In the genomic region with DNA sequence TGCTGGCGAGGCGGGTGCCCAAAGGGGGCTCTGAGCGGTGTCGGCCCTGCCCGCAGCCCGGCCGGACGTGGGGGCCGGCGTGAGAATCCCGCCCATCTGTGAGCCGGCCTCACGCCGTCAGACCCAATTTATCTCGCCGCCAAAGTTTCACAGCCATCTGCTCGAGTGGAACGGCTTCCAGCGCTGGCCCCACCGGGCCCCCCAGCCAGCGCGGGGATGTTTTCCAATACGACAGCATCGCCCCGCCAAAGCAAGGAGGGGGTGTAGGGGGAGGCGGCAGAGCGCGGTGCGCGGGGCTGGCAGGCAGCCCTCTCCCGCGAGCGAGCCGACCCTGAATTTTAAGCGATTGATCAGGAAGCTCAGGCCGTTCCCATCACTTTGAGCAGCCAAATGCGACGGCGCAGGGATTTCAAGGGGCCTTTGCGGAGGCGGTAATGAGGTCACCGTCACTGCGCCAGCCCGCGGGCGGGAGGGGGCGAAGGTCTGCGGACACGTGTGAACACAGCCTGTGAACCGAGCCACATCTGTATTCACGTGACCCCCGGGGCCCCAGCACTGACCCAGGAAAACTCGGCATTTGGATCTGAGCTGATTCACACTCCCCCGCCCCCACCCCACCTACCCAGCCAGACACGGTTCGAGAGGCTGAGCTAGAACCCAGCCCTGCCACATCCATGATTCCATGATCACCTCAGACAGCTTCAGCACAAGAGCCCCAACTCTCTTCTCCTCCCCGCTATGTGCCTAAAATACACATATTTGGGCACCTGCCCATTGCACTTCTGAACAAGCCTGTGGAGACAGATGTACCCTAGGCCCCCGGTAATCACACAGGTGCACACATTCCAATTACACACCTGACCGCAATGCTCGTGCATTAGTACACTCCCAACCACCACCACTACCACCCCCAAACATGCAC, we compare ENCODE assay signal across 9 cellular contexts. TPM values are rescaled to one million over a fixed set of nuclear protein-coding genes. Genes with fewer than 3 reads are reported as not detected.
DNase-seq lines count a peak whose midpoint lies in the region; ATAC-seq, FAIRE-seq and TF ChIP-seq lines count a peak whose summit lies in the region.
"Had no signal": no experiment of that assay in that cellular context is flagged by ENCODE, and none has a peak within 500 bp of the region (broad histone marks: within the 10 kb centered on the region; RNA-seq: fewer than 3 reads in every experiment).

No MANE protein-coding gene starts in this region.

- H3K27me3 ChIP-seq in body of pancreas = peaks cover 0 to 10% of the 10 kb centered on the region in 2 donors
- H3K27me3 ChIP-seq in keratinocyte (ENCODE audit: control insufficient read depth, extremely low read depth, insufficient read depth, low read length) = peaks cover 67% of the 10 kb centered on the region
- H3K27me3 ChIP-seq in spleen (replicated peaks in 1 of 7) = peaks cover 0 to 54% (median 24%) of the 10 kb centered on the region in 7 donors

- H4K20me1 ChIP-seq in keratinocyte (ENCODE audit: control insufficient read depth, extremely low read depth, insufficient read depth, low read length) = no peaks in the 10 kb centered on the region

- intact Hi-C loops in body of pancreas (cut with DNase I) (no loop called here), spleen (cut with DNase I; ENCODE audit: low total_unique reads) (no loop called here)

- dilution Hi-C loops in keratinocyte (cut with MboI; ENCODE audit: extremely low pct_ligation_motif_present, low sequenced_read_pairs) = no loop called here

- H3K36me3 ChIP-seq in body of pancreas (replicated peaks in 1 of 2; ENCODE audit: insufficient read depth in 1 of 2, low read depth in 2 of 2) (no peaks in the 10 kb centered on the region), keratinocyte (ENCODE audit: control insufficient read depth in 2 of 2, extremely low read depth in 1 of 2, insufficient read depth in 2 of 2, low read length in 2 of 2) (no peaks in the 10 kb centered on the region), spleen (no peaks in the 10 kb centered on the region)

- WGBS in body of pancreas, 2 donors = 3 to 27% methylated on average over 10 to 60 of the region's 60 CpGs
- WGBS in spleen, 5 donors = 2 to 5% (median 3%) methylated on average over 32 to 60 of the region's 60 CpGs

- CTCF ChIA-PET in GM10248 (lab: Yijun Ruan, JAX) = interaction anchor here (0.7 to 12.8 kb wide), 6 partner anchors 8 to 39 kb away, joined by 3 to 150 read pairs (median 3); no protein-coding TSS in a partner anchor

- DNase-seq in GM10248 (ENCODE audit: extremely low spot score) (peak; percentile 60), body of pancreas (peak; percentile 49 to 65 (median 60)), keratinocyte (ENCODE audit: low read depth, low spot score) (no peak), spleen (peak; percentile 86), LoVo (ENCODE audit: low spot score) (no peak)

- H2AFZ ChIP-seq in keratinocyte (ENCODE audit: control insufficient read depth, low read length) = no peak overlapping the region

- no peak for TF ChIP-seq CTCF in GM10248 (IDR thresholded peaks at IDR 0.05; ENCODE audit: control extremely low read depth, extremely low read depth, low read depth, missing control alignments)
- no peak for TF ChIP-seq CTCF in body of pancreas (IDR thresholded peaks at IDR 0.05)
- TF ChIP-seq CTCF in keratinocyte (optimal IDR thresholded peaks at IDR 0.05 in 1 of 3, IDR thresholded peaks at IDR 0.05 in 1 of 3, conservative IDR thresholded peaks at IDR 0.05 in 1 of 3; ENCODE audit: extremely low read depth in 1 of 3, insufficient read depth in 2 of 3, low read length in 3 of 3) = no peak
- no peak for TF ChIP-seq CTCF in spleen (IDR thresholded peaks at IDR 0.05 in 8 of 11, conservative IDR thresholded peaks at IDR 0.05 in 3 of 11)

- ATAC-seq in HG02763 (IDR thresholded peaks at IDR 0.05; ENCODE audit: unreplicated experiment) = peak; percentile 12
- peak; percentile 2; the same call in 1 of the 3 replicates for ATAC-seq in SK-N-SH treated with all-trans-retinoic acid at 6 μM for 48 hours
- peak; percentile 38 for ATAC-seq in body of pancreas
- no peak for ATAC-seq in GM21576 (IDR thresholded peaks at IDR 0.05; ENCODE audit: unreplicated experiment)

- H3K4me3 ChIP-seq in body of pancreas (no peak overlapping the region), keratinocyte (ENCODE audit: control insufficient read depth in 2 of 3, extremely low read depth in 1 of 3, insufficient read depth in 2 of 3, low read depth in 1 of 3, low read length in 3 of 3) (peak overlapping the region in 2 of 3 experiments; percentile 7 to 26), spleen (peak overlapping the region; percentile 6 to 71 (median 43))

- no peak for FAIRE-seq in keratinocyte (lab: Jason Lieb, UNC)

- H3K4me1 ChIP-seq in body of pancreas (peaks cover 31% of the 10 kb centered on the region), keratinocyte (ENCODE audit: control insufficient read depth, extremely low read depth, insufficient read depth, low read length) (peaks cover 17% of the 10 kb centered on the region), spleen (peaks cover 17 to 55% (median 38%) of the 10 kb centered on the region in 6 donors)

- H3K9me3 ChIP-seq in body of pancreas (no peaks in the 10 kb centered on the region), keratinocyte (ENCODE audit: control insufficient read depth, low read depth, low read length) (no peaks in the 10 kb centered on the region), spleen (no peaks in the 10 kb centered on the region)

- TF ChIP-seq POLR2A in body of pancreas (IDR thresholded peaks at IDR 0.05) (peak in 1 of 3 donors; percentile 12), spleen (IDR thresholded peaks at IDR 0.05) (no peak)

- POLR2A ChIA-PET in GM10248 (lab: Yijun Ruan, JAX) = interaction anchor here (0.6 to 1.3 kb wide), 4 partner anchors 28 to 227 kb away, joined by 3 to 6 read pairs (median 4); no protein-coding TSS in a partner anchor

- no peaks in the 10 kb centered on the region for H3K9me1 ChIP-seq in keratinocyte (ENCODE audit: control insufficient read depth, extremely low read depth, insufficient read depth, low read length)

- H3K4me2 ChIP-seq in keratinocyte (ENCODE audit: control insufficient read depth, extremely low read depth, insufficient read depth, low read depth, low read length) = peak overlapping the region; percentile 53

- H3K9ac ChIP-seq in keratinocyte (ENCODE audit: control insufficient read depth, extremely low read depth, insufficient read depth, low read length) = no peak overlapping the region

- no peaks in the 10 kb centered on the region for H3K79me2 ChIP-seq in keratinocyte (ENCODE audit: control insufficient read depth, insufficient read depth, low read length)

- H3K27ac ChIP-seq in body of pancreas (peak overlapping the region in 1 of 4 donors; percentile 28), keratinocyte (ENCODE audit: control insufficient read depth, insufficient read depth, low read length) (no peak overlapping the region), spleen (peak overlapping the region in 7 of 8 donors; percentile 36 to 86 (median 49))

TF ChIP-seq in SK-N-SH treated with all-trans-retinoic acid at 6 μM for 48 hours, 23 proteins besides CTCF, POLR2A, EP300 and RAD21:
- TF ChIP-seq ZFP30 (CRISPR knock-in tag; IDR thresholded peaks at IDR 0.05) = no peak
- no peak for TF ChIP-seq ZNF565 (CRISPR knock-in tag; conservative IDR thresholded peaks at IDR 0.05; ENCODE audit: low read depth)
- TF ChIP-seq GLIS3 (CRISPR knock-in tag; IDR thresholded peaks at IDR 0.05) = no peak
- TF ChIP-seq ESRRG (CRISPR knock-in tag; IDR thresholded peaks at IDR 0.05) = no peak
- TF ChIP-seq BACH2 (CRISPR knock-in tag; IDR thresholded peaks at IDR 0.05; ENCODE audit: borderline replicate concordance) = no peak
- TF ChIP-seq TCF4 (CRISPR knock-in tag; IDR thresholded peaks at IDR 0.05; ENCODE audit: borderline replicate concordance) = no peak
- TF ChIP-seq PPARA (CRISPR knock-in tag; IDR thresholded peaks at IDR 0.05; ENCODE audit: borderline replicate concordance) = no peak
- TF ChIP-seq, protein P1, sequence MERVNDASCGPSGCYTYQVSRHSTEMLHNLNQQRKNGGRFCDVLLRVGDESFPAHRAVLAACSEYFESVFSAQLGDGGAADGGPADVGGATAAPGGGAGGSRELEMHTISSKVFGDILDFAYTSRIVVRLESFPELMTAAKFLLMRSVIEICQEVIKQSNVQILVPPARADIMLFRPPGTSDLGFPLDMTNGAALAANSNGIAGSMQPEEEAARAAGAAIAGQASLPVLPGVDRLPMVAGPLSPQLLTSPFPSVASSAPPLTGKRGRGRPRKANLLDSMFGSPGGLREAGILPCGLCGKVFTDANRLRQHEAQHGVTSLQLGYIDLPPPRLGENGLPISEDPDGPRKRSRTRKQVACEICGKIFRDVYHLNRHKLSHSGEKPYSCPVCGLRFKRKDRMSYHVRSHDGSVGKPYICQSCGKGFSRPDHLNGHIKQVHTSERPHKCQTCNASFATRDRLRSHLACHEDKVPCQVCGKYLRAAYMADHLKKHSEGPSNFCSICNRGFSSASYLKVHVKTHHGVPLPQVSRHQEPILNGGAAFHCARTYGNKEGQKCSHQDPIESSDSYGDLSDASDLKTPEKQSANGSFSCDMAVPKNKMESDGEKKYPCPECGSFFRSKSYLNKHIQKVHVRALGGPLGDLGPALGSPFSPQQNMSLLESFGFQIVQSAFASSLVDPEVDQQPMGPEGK (CRISPR knock-in tag; IDR thresholded peaks at IDR 0.05; ENCODE audit: borderline replicate concordance) = no peak
- TF ChIP-seq, protein P2, sequence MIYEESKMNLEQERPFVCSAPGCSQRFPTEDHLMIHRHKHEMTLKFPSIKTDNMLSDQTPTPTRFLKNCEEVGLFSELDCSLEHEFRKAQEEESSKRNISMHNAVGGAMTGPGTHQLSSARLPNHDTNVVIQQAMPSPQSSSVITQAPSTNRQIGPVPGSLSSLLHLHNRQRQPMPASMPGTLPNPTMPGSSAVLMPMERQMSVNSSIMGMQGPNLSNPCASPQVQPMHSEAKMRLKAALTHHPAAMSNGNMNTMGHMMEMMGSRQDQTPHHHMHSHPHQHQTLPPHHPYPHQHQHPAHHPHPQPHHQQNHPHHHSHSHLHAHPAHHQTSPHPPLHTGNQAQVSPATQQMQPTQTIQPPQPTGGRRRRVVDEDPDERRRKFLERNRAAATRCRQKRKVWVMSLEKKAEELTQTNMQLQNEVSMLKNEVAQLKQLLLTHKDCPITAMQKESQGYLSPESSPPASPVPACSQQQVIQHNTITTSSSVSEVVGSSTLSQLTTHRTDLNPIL (CRISPR knock-in tag; IDR thresholded peaks at IDR 0.05; ENCODE audit: low read depth) = no peak
TF ChIP-seq in SK-N-SH treated with all-trans-retinoic acid at 6 μM for 48 hours: peak in this region for 0.

RNA-seq across cellular contexts. Expression of a gene that starts 47.8 kb away (rescaled TPM):
- total RNA-seq in body of pancreas = under 1 TPM in 1 of 2 donors, not detected in 1; 0.52 TPM
- not detected in 3 replicates for polyA plus RNA-seq in keratinocyte
- not detected for polyA plus RNA-seq in keratinocyte (2011; ENCODE audit: low read depth)
- not detected in 2 replicates for polyA plus RNA-seq in keratinocyte (2011; cell fraction: cytosol; rRNA removed)
- polyA plus RNA-seq in keratinocyte (2011; cell fraction: nucleus; rRNA removed) = not detected in 2 replicates
- not detected in 2 replicates for polyA plus RNA-seq in keratinocyte (2012; ENCODE audit: low replicate concordance)
- not detected in 3 replicates for polyA minus RNA-seq in keratinocyte
- not detected for polyA minus RNA-seq in keratinocyte (2011; cell fraction: cytosol; rRNA and poly(A)+ RNA removed)
- polyA minus RNA-seq in keratinocyte (2011; cell fraction: nucleus; rRNA and poly(A)+ RNA removed) = not detected in 2 replicates
- under 1 TPM in 6 of 7 donors, not detected in 1; 0.09 to 0.42 (median 0.25) TPM for total RNA-seq in spleen
- polyA plus RNA-seq in spleen = under 1 TPM; 0.03 to 0.24 (median 0.05) TPM
- total RNA-seq: T-helper 2 cell treated with Interferon-gamma antibody and Interleukin-4, amounts not matched to agents 100 ng/mL and 5 ng/mL, for 36 hours had no signal

Comparison
In these comparisons a context has a peak if more than half of its experiments do, and no peak if none do; other contexts are left out.
1. DNase-seq: peak in GM10248 (single experiment), body of pancreas (4 of 4) and spleen (single experiment); none in keratinocyte (single experiment) and LoVo (single experiment).
2. H3K4me3 ChIP-seq: peak in keratinocyte (2 of 3) and spleen (8 of 8); none in body of pancreas (0 of 2).